In genomic region chr15:52879862-52880261, GRCh38 we compare ENCODE assay signal across 1 cellular context.
TF ChIP-seq lines count a peak whose summit lies in the region.

No MANE protein-coding gene starts in this region.

TF ChIP-seq in WTC11, 78 proteins besides CTCF, POLR2A, EP300 and RAD21 (continued from another document):
- TF ChIP-seq, protein P1, sequence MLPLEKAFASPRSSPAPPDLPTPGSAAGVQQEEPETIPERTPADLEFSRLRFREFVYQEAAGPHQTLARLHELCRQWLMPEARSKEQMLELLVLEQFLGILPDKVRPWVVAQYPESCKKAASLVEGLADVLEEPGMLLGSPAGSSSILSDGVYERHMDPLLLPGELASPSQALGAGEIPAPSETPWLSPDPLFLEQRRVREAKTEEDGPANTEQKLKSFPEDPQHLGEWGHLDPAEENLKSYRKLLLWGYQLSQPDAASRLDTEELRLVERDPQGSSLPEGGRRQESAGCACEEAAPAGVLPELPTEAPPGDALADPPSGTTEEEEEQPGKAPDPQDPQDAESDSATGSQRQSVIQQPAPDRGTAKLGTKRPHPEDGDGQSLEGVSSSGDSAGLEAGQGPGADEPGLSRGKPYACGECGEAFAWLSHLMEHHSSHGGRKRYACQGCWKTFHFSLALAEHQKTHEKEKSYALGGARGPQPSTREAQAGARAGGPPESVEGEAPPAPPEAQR (CRISPR knock-in tag; IDR thresholded peaks at IDR 0.05): no peak
- TF ChIP-seq ZNF396 (CRISPR knock-in tag; IDR thresholded peaks at IDR 0.05; ENCODE audit: borderline replicate concordance): no peak
- TF ChIP-seq ATF1 (CRISPR knock-in tag; IDR thresholded peaks at IDR 0.05): no peak
- no peak for TF ChIP-seq NFYB (CRISPR knock-in tag; conservative IDR thresholded peaks at IDR 0.05; ENCODE audit: low read depth)
- TF ChIP-seq, protein P2, sequence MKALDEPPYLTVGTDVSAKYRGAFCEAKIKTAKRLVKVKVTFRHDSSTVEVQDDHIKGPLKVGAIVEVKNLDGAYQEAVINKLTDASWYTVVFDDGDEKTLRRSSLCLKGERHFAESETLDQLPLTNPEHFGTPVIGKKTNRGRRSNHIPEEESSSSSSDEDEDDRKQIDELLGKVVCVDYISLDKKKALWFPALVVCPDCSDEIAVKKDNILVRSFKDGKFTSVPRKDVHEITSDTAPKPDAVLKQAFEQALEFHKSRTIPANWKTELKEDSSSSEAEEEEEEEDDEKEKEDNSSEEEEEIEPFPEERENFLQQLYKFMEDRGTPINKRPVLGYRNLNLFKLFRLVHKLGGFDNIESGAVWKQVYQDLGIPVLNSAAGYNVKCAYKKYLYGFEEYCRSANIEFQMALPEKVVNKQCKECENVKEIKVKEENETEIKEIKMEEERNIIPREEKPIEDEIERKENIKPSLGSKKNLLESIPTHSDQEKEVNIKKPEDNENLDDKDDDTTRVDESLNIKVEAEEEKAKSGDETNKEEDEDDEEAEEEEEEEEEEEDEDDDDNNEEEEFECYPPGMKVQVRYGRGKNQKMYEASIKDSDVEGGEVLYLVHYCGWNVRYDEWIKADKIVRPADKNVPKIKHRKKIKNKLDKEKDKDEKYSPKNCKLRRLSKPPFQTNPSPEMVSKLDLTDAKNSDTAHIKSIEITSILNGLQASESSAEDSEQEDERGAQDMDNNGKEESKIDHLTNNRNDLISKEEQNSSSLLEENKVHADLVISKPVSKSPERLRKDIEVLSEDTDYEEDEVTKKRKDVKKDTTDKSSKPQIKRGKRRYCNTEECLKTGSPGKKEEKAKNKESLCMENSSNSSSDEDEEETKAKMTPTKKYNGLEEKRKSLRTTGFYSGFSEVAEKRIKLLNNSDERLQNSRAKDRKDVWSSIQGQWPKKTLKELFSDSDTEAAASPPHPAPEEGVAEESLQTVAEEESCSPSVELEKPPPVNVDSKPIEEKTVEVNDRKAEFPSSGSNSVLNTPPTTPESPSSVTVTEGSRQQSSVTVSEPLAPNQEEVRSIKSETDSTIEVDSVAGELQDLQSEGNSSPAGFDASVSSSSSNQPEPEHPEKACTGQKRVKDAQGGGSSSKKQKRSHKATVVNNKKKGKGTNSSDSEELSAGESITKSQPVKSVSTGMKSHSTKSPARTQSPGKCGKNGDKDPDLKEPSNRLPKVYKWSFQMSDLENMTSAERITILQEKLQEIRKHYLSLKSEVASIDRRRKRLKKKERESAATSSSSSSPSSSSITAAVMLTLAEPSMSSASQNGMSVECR (CRISPR knock-in tag; IDR thresholded peaks at IDR 0.05; ENCODE audit: borderline replicate concordance): no peak
- TF ChIP-seq ZNF263 (CRISPR knock-in tag; IDR thresholded peaks at IDR 0.05; ENCODE audit: low read depth): no peak
- TF ChIP-seq ZMAT4 (CRISPR knock-in tag; IDR thresholded peaks at IDR 0.05): no peak
- TF ChIP-seq ETV6 (CRISPR knock-in tag; IDR thresholded peaks at IDR 0.05): no peak
